ENCODE assay signal across 1 cellular context in the genomic region with DNA sequence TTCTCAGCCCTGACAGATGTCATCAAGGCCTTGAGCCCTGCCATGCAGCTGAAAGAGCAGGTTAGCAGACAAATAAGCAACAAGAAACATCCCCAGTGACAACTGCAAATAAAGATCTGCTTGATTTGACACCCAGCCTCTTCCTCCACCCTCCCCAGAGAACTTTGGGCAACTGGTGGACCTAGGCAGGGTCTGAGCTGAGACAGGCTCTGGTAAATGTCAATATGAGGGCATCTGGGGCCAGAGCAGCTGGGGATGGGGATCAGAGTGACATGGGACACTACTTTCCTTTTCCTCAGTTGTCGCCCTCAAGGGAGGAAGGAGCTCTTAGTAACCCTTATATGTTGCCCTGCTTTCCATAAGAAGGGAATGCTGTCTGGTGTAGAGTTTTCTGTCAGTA.
TF ChIP-seq lines count a peak whose summit lies in the region.

No MANE protein-coding gene starts in this region.

TF ChIP-seq in WTC11, 78 proteins besides CTCF, POLR2A, EP300 and RAD21 (continued from another document):
- TF ChIP-seq, protein P1, sequence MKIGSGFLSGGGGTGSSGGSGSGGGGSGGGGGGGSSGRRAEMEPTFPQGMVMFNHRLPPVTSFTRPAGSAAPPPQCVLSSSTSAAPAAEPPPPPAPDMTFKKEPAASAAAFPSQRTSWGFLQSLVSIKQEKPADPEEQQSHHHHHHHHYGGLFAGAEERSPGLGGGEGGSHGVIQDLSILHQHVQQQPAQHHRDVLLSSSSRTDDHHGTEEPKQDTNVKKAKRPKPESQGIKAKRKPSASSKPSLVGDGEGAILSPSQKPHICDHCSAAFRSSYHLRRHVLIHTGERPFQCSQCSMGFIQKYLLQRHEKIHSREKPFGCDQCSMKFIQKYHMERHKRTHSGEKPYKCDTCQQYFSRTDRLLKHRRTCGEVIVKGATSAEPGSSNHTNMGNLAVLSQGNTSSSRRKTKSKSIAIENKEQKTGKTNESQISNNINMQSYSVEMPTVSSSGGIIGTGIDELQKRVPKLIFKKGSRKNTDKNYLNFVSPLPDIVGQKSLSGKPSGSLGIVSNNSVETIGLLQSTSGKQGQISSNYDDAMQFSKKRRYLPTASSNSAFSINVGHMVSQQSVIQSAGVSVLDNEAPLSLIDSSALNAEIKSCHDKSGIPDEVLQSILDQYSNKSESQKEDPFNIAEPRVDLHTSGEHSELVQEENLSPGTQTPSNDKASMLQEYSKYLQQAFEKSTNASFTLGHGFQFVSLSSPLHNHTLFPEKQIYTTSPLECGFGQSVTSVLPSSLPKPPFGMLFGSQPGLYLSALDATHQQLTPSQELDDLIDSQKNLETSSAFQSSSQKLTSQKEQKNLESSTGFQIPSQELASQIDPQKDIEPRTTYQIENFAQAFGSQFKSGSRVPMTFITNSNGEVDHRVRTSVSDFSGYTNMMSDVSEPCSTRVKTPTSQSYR (CRISPR knock-in tag; IDR thresholded peaks at IDR 0.05): no peak
- TF ChIP-seq KAT7 (CRISPR knock-in tag; IDR thresholded peaks at IDR 0.05; ENCODE audit: borderline replicate concordance): no peak
TF ChIP-seq in WTC11: peak in this region for 0.
